17 cellular contexts compared by ENCODE assay signal in the genomic region with DNA sequence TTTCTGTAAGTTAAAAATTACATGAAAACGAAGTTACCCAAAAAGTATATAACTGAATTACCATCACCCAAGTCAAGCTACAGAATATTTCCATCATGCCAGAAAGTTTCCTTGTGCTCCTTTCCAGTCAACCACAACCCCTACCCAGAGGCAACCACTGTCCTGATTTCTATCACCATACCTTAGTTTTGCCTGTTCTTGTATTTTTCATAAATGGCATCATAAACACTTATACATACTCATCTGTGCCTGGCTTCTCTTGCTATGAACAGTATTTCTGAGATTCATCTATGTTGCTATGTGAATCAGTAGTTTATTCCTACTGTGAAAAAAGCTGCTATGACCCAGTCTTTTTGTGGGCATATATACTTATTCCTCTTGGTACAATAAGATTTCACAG. TPM values are rescaled to one million over a fixed set of nuclear protein-coding genes. Genes with fewer than 3 reads are reported as not detected.
DNase-seq lines count a peak whose midpoint lies in the region; ATAC-seq, FAIRE-seq and TF ChIP-seq lines count a peak whose summit lies in the region.
"Had no signal": no experiment of that assay in that cellular context is flagged by ENCODE, and none has a peak within 500 bp of the region (broad histone marks: within the 10 kb centered on the region; RNA-seq: fewer than 3 reads in every experiment).

No MANE protein-coding gene starts in this region.

- TF ChIP-seq CTCF in keratinocyte (optimal IDR thresholded peaks at IDR 0.05 in 1 of 3, IDR thresholded peaks at IDR 0.05 in 1 of 3, conservative IDR thresholded peaks at IDR 0.05 in 1 of 3; ENCODE audit: extremely low read depth in 1 of 3, insufficient read depth in 2 of 3, low read length in 3 of 3) (no peak), ovary (IDR thresholded peaks at IDR 0.05) (no peak)

- peak overlapping the region in 2 of 3 donors; percentile 0 to 59 for H3K27ac Mint-ChIP-seq in CD4-positive, CD25-positive, alpha-beta regulatory T cell
- peak overlapping the region; percentile 20 for H3K27ac Mint-ChIP-seq in activated T-helper 2 cell treated with anti-CD3 and anti-CD28 coated beads, Interferon-gamma antibody, Interleukin-2, Interleukin-4, amounts not matched to agents 10 μg/mL and 5 μg/mL and 100 μg/mL, durations not matched to agents 14 hours and 24 hours and 36 hours
- H3K27ac Mint-ChIP-seq: B cell had no signal

- H3K9ac ChIP-seq in keratinocyte (ENCODE audit: control insufficient read depth, extremely low read depth, insufficient read depth, low read length): no peak overlapping the region

- no peak for TF ChIP-seq EP300 in ovary (IDR thresholded peaks at IDR 0.05)

- no peak overlapping the region for H3K27ac ChIP-seq in ACC112 (ENCODE audit: low read depth, low read length)
- no peak overlapping the region for H3K27ac ChIP-seq in CD4-positive, CD25-positive, alpha-beta regulatory T cell (ENCODE audit: insufficient read depth, low read length, poor library complexity, severe bottlenecking)
- peak overlapping the region; percentile 39 for H3K27ac ChIP-seq in keratinocyte (ENCODE audit: control insufficient read depth, insufficient read depth, low read length)
- peak overlapping the region in 1 of 2 donors; percentile 2 for H3K27ac ChIP-seq in ovary
- H3K27ac ChIP-seq: left ventricle myocardium inferior had no signal

- H2AFZ ChIP-seq in ACC112 (ENCODE audit: low read length, unreplicated experiment) (no peak overlapping the region), keratinocyte (ENCODE audit: control insufficient read depth, low read length) (no peak overlapping the region)

- intact Hi-C loops in activated T-helper 2 cell treated with anti-CD3 and anti-CD28 coated beads, Interferon-gamma antibody, Interleukin-2, Interleukin-4, amounts not matched to agents 10 μg/mL and 5 μg/mL and 100 μg/mL, durations not matched to agents 14 hours and 24 hours and 36 hours (cut with micrococcal nuclease): loop anchor here (1.0 to 2.0 kb wide), 3 partner anchors 16 to 47 kb away; no protein-coding TSS in a partner anchor
- intact Hi-C loops in ovary (cut with DNase I): loop anchor here in 2 of 4 donors (2.0 to 10.0 kb wide), 2 partner anchors 60 to 96 kb away; no protein-coding TSS in a partner anchor

- peaks cover 0 to 1% (median 0%) of the 10 kb centered on the region in 7 donors for H3K9me3 Mint-ChIP-seq in CD4-positive, CD25-positive, alpha-beta regulatory T cell
- peaks cover 3% of the 10 kb centered on the region for H3K9me3 Mint-ChIP-seq in activated T-helper 2 cell treated with anti-CD3 and anti-CD28 coated beads, Interferon-gamma antibody, Interleukin-2, Interleukin-4, amounts not matched to agents 10 μg/mL and 5 μg/mL and 100 μg/mL, durations not matched to agents 14 hours and 24 hours and 36 hours

- peaks cover 96% of the 10 kb centered on the region for H3K79me2 ChIP-seq in ACC112 (ENCODE audit: control insufficient read depth, insufficient read depth, low read length, unreplicated experiment)
- H3K79me2 ChIP-seq in keratinocyte (ENCODE audit: control insufficient read depth, insufficient read depth, low read length): peaks cover 92% of the 10 kb centered on the region

- H3K36me3 Mint-ChIP-seq in CD4-positive, CD25-positive, alpha-beta regulatory T cell: peaks cover 7% of the 10 kb centered on the region
- peaks cover 38% of the 10 kb centered on the region for H3K36me3 Mint-ChIP-seq in activated T-helper 2 cell treated with anti-CD3 and anti-CD28 coated beads, Interferon-gamma antibody, Interleukin-2, Interleukin-4, amounts not matched to agents 10 μg/mL and 5 μg/mL and 100 μg/mL, durations not matched to agents 14 hours and 24 hours and 36 hours (ENCODE audit: low read depth)

- peak overlapping the region in 2 of 4 donors; percentile 6 to 17 for H3K4me3 Mint-ChIP-seq in CD4-positive, CD25-positive, alpha-beta regulatory T cell
- H3K4me3 Mint-ChIP-seq in activated T-helper 2 cell treated with anti-CD3 and anti-CD28 coated beads, Interferon-gamma antibody, Interleukin-2, Interleukin-4, amounts not matched to agents 10 μg/mL and 5 μg/mL and 100 μg/mL, durations not matched to agents 14 hours and 24 hours and 36 hours (ENCODE audit: low read depth): no peak overlapping the region
- H3K4me3 Mint-ChIP-seq: B cell had no signal

- no peak for ATAC-seq in CD4-positive, CD25-positive, alpha-beta regulatory T cell (ENCODE audit: low read depth in 2 of 2)
- ATAC-seq: right cardiac atrium had no signal

- H3K27me3 ChIP-seq in ACC112 (ENCODE audit: insufficient read depth, low read length) (no peaks in the 10 kb centered on the region), keratinocyte (ENCODE audit: control insufficient read depth, extremely low read depth, insufficient read depth, low read length) (no peaks in the 10 kb centered on the region), ovary (no peaks in the 10 kb centered on the region)
- no peaks in the 10 kb centered on the region for H3K27me3 ChIP-seq in CD4-positive, CD25-positive, alpha-beta regulatory T cell (ENCODE audit: control insufficient read depth, insufficient read depth, low read length)
- H3K27me3 ChIP-seq: esophagus muscularis mucosa had no signal

- no peaks in the 10 kb centered on the region for H3K9me3 ChIP-seq in CD4-positive, CD25-positive, alpha-beta regulatory T cell (ENCODE audit: control insufficient read depth in 2 of 2, low read length in 2 of 2)
- no peaks in the 10 kb centered on the region for H3K9me3 ChIP-seq in keratinocyte (ENCODE audit: control insufficient read depth, low read depth, low read length)
- H3K9me3 ChIP-seq in ovary: no peaks in the 10 kb centered on the region
- H3K9me3 ChIP-seq: esophagus muscularis mucosa, left ventricle myocardium inferior had no signal

- DNase-seq in CD4-positive, CD25-positive, alpha-beta regulatory T cell: no peak
- DNase-seq in activated T-helper 2 cell treated with anti-CD3 and anti-CD28 coated beads, Interferon-gamma antibody, Interleukin-2, Interleukin-4, amounts not matched to agents 10 μg/mL and 5 μg/mL and 100 μg/mL, durations not matched to agents 14 hours and 24 hours and 36 hours (ENCODE audit: low spot score): no peak
- DNase-seq in keratinocyte (ENCODE audit: low read depth, low spot score): no peak
- no peak for DNase-seq in COR-L47 (lab: John Stamatoyannopoulos, UW)
- no peak for DNase-seq in SW 1271 (lab: John Stamatoyannopoulos, UW)
- DNase-seq in ovary: no peak
- DNase-seq: GDM1, glutamatergic neuron, KBM-7, left ventricle myocardium inferior, NCI-H2081, NCI-H510A, right cardiac atrium had no signal

- H4K20me1 ChIP-seq in keratinocyte (ENCODE audit: control insufficient read depth, extremely low read depth, insufficient read depth, low read length): no peaks in the 10 kb centered on the region

- no peak overlapping the region for H3K4me2 ChIP-seq in keratinocyte (ENCODE audit: control insufficient read depth, extremely low read depth, insufficient read depth, low read depth, low read length)

- H3K4me3 ChIP-seq in ACC112 (ENCODE audit: low read depth, low read length): peak overlapping the region; percentile 17; the same call in 1 of the 2 replicates
- H3K4me3 ChIP-seq in CD4-positive, CD25-positive, alpha-beta regulatory T cell (ENCODE audit: low read depth, low read length): no peak overlapping the region
- H3K4me3 ChIP-seq in keratinocyte (ENCODE audit: control insufficient read depth in 2 of 3, extremely low read depth in 1 of 3, insufficient read depth in 2 of 3, low read depth in 1 of 3, low read length in 3 of 3): no peak overlapping the region
- H3K4me3 ChIP-seq in ovary: no peak overlapping the region
- H3K4me3 ChIP-seq: left ventricle myocardium inferior had no signal

- H3K4me1 Mint-ChIP-seq in CD4-positive, CD25-positive, alpha-beta regulatory T cell: peaks cover 18 to 66% (median 33%) of the 10 kb centered on the region in 4 donors
- H3K4me1 Mint-ChIP-seq in activated T-helper 2 cell treated with anti-CD3 and anti-CD28 coated beads, Interferon-gamma antibody, Interleukin-2, Interleukin-4, amounts not matched to agents 10 μg/mL and 5 μg/mL and 100 μg/mL, durations not matched to agents 14 hours and 24 hours and 36 hours (ENCODE audit: low read depth): peaks cover 45% of the 10 kb centered on the region

- H3K4me1 ChIP-seq in ACC112 (ENCODE audit: control insufficient read depth, insufficient read depth, low read length, unreplicated experiment): peaks cover 50% of the 10 kb centered on the region
- peaks cover 6% of the 10 kb centered on the region for H3K4me1 ChIP-seq in CD4-positive, CD25-positive, alpha-beta regulatory T cell (ENCODE audit: control insufficient read depth, insufficient read depth, low read length, poor library complexity, severe bottlenecking)
- H3K4me1 ChIP-seq in keratinocyte (ENCODE audit: control insufficient read depth, extremely low read depth, insufficient read depth, low read length): peaks cover 33% of the 10 kb centered on the region
- peaks cover 13% of the 10 kb centered on the region for H3K4me1 ChIP-seq in ovary (ENCODE audit: insufficient read depth)

- FAIRE-seq in keratinocyte (lab: Jason Lieb, UNC): peak; percentile 79
- FAIRE-seq: bronchial epithelial cell had no signal

- TF ChIP-seq POLR2A in ovary (IDR thresholded peaks at IDR 0.05): no peak

- dilution Hi-C loops in keratinocyte (cut with MboI; ENCODE audit: extremely low pct_ligation_motif_present, low sequenced_read_pairs): no loop called here

- peaks cover 3% of the 10 kb centered on the region for H3K9me1 ChIP-seq in keratinocyte (ENCODE audit: control insufficient read depth, extremely low read depth, insufficient read depth, low read length)

- 84 to 94% (median 89%) methylated on average over 1 of the region's 1 CpG for WGBS in ovary, 3 donors

- H3K27me3 Mint-ChIP-seq in CD4-positive, CD25-positive, alpha-beta regulatory T cell: no peaks in the 10 kb centered on the region
- H3K27me3 Mint-ChIP-seq in activated T-helper 2 cell treated with anti-CD3 and anti-CD28 coated beads, Interferon-gamma antibody, Interleukin-2, Interleukin-4, amounts not matched to agents 10 μg/mL and 5 μg/mL and 100 μg/mL, durations not matched to agents 14 hours and 24 hours and 36 hours (ENCODE audit: low read depth): no peaks in the 10 kb centered on the region
- H3K27me3 Mint-ChIP-seq: B cell had no signal

- H3K36me3 ChIP-seq in ACC112 (ENCODE audit: insufficient read depth, low read length) (peaks cover 35% of the 10 kb centered on the region), keratinocyte (ENCODE audit: control insufficient read depth in 2 of 2, extremely low read depth in 1 of 2, insufficient read depth in 2 of 2, low read length in 2 of 2) (peaks cover 0 to 9% of the 10 kb centered on the region in 2 experiments), ovary (no peaks in the 10 kb centered on the region)
- peaks cover 13% of the 10 kb centered on the region for H3K36me3 ChIP-seq in CD4-positive, CD25-positive, alpha-beta regulatory T cell (ENCODE audit: control insufficient read depth, insufficient read depth, low read length)

RNA-seq across cellular contexts. Expression of a gene that starts 7.4 kb away (rescaled TPM):
- 55.0 TPM for total RNA-seq in CD4-positive, CD25-positive, alpha-beta regulatory T cell
- 100 to 1,000 TPM in 2 of 4 donors, 10 to 100 TPM in 2; 27.5 to 157 (median 106) TPM for polyA plus RNA-seq in CD4-positive, CD25-positive, alpha-beta regulatory T cell
- 88.1 and 90.9 TPM in 2 replicates for total RNA-seq in activated T-helper 2 cell treated with anti-CD3 and anti-CD28 coated beads, Interferon-gamma antibody, Interleukin-2, Interleukin-4, amounts not matched to agents 10 μg/mL and 5 μg/mL and 100 μg/mL, durations not matched to agents 14 hours and 24 hours and 36 hours
- polyA plus RNA-seq in keratinocyte: 48.0 to 88.3 TPM (median 59.0 TPM) in 3 replicates
- polyA plus RNA-seq in keratinocyte (2011; ENCODE audit: low read depth): 29.3 TPM
- 53.4 and 63.7 TPM in 2 replicates for polyA plus RNA-seq in keratinocyte (2011; cell fraction: cytosol; rRNA removed)
- 52.6 and 53.1 TPM in 2 replicates for polyA plus RNA-seq in keratinocyte (2011; cell fraction: nucleus; rRNA removed)
- polyA plus RNA-seq in keratinocyte (2012; ENCODE audit: low replicate concordance): 52.0 and 70.9 TPM in 2 replicates
- polyA minus RNA-seq in keratinocyte: 15.1 to 56.8 TPM (median 27.8 TPM) in 3 replicates
- 22.8 TPM for polyA minus RNA-seq in keratinocyte (2011; cell fraction: cytosol; rRNA and poly(A)+ RNA removed)
- 15.8 and 39.4 TPM in 2 replicates for polyA minus RNA-seq in keratinocyte (2011; cell fraction: nucleus; rRNA and poly(A)+ RNA removed)
- 100 to 1,000 TPM in 5 of 7 donors, 10 to 100 TPM in 2; 36.2 to 231 (median 142) TPM for total RNA-seq in ovary
- 100 to 1,000 TPM in 1 of 2 donors, 10 to 100 TPM in 1; 69.2 to 166 TPM for polyA plus RNA-seq in ovary

RNA-seq across cellular contexts. Expression of a gene that starts 55.5 kb away (rescaled TPM):
- total RNA-seq in CD4-positive, CD25-positive, alpha-beta regulatory T cell: 0.57 TPM
- not detected for polyA plus RNA-seq in CD4-positive, CD25-positive, alpha-beta regulatory T cell
- total RNA-seq in activated T-helper 2 cell treated with anti-CD3 and anti-CD28 coated beads, Interferon-gamma antibody, Interleukin-2, Interleukin-4, amounts not matched to agents 10 μg/mL and 5 μg/mL and 100 μg/mL, durations not matched to agents 14 hours and 24 hours and 36 hours: 0.89 and 0.97 TPM in 2 replicates
- polyA plus RNA-seq in keratinocyte: 0.34 to 1.7 TPM (median 0.54 TPM) in 3 replicates
- polyA plus RNA-seq in keratinocyte (2011; ENCODE audit: low read depth): not detected
- 0.43 TPM in 2 replicates for polyA plus RNA-seq in keratinocyte (2011; cell fraction: cytosol; rRNA removed)
- polyA plus RNA-seq in keratinocyte (2011; cell fraction: nucleus; rRNA removed): 5.5 and 6.0 TPM in 2 replicates
- polyA plus RNA-seq in keratinocyte (2012; ENCODE audit: low replicate concordance): 0.34 and 0.56 TPM in 2 replicates
- polyA minus RNA-seq in keratinocyte: 0.49 to 1.3 TPM (median 0.69 TPM) in 3 replicates
- polyA minus RNA-seq in keratinocyte (2011; cell fraction: cytosol; rRNA and poly(A)+ RNA removed): not detected
- polyA minus RNA-seq in keratinocyte (2011; cell fraction: nucleus; rRNA and poly(A)+ RNA removed): not detected in 2 replicates
- 1 to 10 TPM in 4 of 7 donors, under 1 TPM in 3; 0.34 to 1.9 (median 1.0) TPM for total RNA-seq in ovary
- 1 to 10 TPM in 1 of 2 donors, under 1 TPM in 1; 0.97 to 1.3 TPM for polyA plus RNA-seq in ovary
- total RNA-seq: left ventricle myocardium inferior had no signal
